Comparison of ENCODE assay signal across 34 cellular contexts in genomic region chr4:155569471-155569870, GRCh38.
DNase-seq lines count a peak whose midpoint lies in the region; ATAC-seq, FAIRE-seq and TF ChIP-seq lines count a peak whose summit lies in the region.
"Had no signal": no experiment of that assay in that cellular context is flagged by ENCODE, and none has a peak within 500 bp of the region (broad histone marks: within the 10 kb centered on the region; RNA-seq: fewer than 3 reads in every experiment).

No MANE protein-coding gene starts in this region.

- peak overlapping the region; percentile 98 for H3K27ac ChIP-seq in Karpas-422 (ENCODE audit: low read length)
- H3K27ac ChIP-seq in VCaP = peak overlapping the region; percentile 75; the same call in 1 of the 2 replicates
- peak overlapping the region; percentile 65 for H3K27ac ChIP-seq in smooth muscle cell (ENCODE audit: low read depth)
- H3K27ac ChIP-seq: 22Rv1; A549; BLaER1; BLaER1 treated with 17β-estradiol and CSF1 and Interleukin-3, amounts not matched to agents 10 nM and 100 nM; C4-2B had no signal

- DNase-seq in Karpas-422 = peak; percentile 99
- no peak for DNase-seq in smooth muscle cell (lab: John Stamatoyannopoulos, UW; ENCODE audit: unreplicated experiment)
- DNase-seq in stimulated activated naive B cell treated with anti-CD40 and anti-IgM and Interleukin-4, amounts not matched to agents 10 μg/mL and 1 μg/mL and 100 μg/mL, for 72 hours = no peak
- no peak for DNase-seq in frontal cortex (ENCODE audit: low spot score in 2 of 2)
- DNase-seq: 8988T; ACHN; AML-193; BE2C; C1 segment of cervical spinal cord; Caco-2; Calu3; CD4-positive, alpha-beta memory T cell; CD4-positive, alpha-beta T cell; CD4-positive, CD25-positive, alpha-beta regulatory T cell; CD8-positive, alpha-beta memory T cell; CD8-positive, alpha-beta T cell; COR-L47; DMS 273 treated with DMSO at 0.1 percent for 48 hours; DMS153; DMS53; DMS79; DMS79 treated with DMSO at 0.1 percent for 48 hours; DND-41 had no signal

- H3K27me3 Mint-ChIP-seq in stimulated activated naive B cell treated with anti-CD40 and anti-IgM and Interleukin-4, amounts not matched to agents 10 μg/mL and 1 μg/mL and 100 μg/mL, for 72 hours = peaks cover 0 to 4% of the 10 kb centered on the region in 2 donors
- H3K27me3 Mint-ChIP-seq: B cell; CD4-positive, alpha-beta T cell; CD4-positive, CD25-positive, alpha-beta regulatory T cell had no signal

- H3K4me3 ChIP-seq in Karpas-422 (ENCODE audit: low read length) (no peak overlapping the region), smooth muscle cell (no peak overlapping the region)
- H3K4me3 ChIP-seq: A549; BLaER1; BLaER1 treated with 17β-estradiol and CSF1 and Interleukin-3, amounts not matched to agents 10 nM and 100 nM had no signal

- no peak for FAIRE-seq in frontal cortex (lab: Jason Lieb, UNC)
- FAIRE-seq: A204.1, A549, D721Med had no signal

- TF ChIP-seq CTCF in VCaP (conservative IDR thresholded peaks at IDR 0.05) = no peak
- no peak for TF ChIP-seq CTCF in smooth muscle cell (IDR thresholded peaks at IDR 0.05; ENCODE audit: borderline replicate concordance, insufficient read depth, poor library complexity, severe bottlenecking)

- H4K20me1 ChIP-seq in Karpas-422 (ENCODE audit: insufficient read depth, low read depth, low read length) (no peaks in the 10 kb centered on the region), smooth muscle cell (ENCODE audit: low read depth) (no peaks in the 10 kb centered on the region)
- H4K20me1 ChIP-seq: BLaER1; BLaER1 treated with 17β-estradiol and CSF1 and Interleukin-3, amounts not matched to agents 10 nM and 100 nM had no signal

- peaks cover 88% of the 10 kb centered on the region for H3K4me1 ChIP-seq in Karpas-422 (ENCODE audit: low read length)
- peaks cover 4% of the 10 kb centered on the region for H3K4me1 ChIP-seq in smooth muscle cell (ENCODE audit: low read depth)
- H3K4me1 ChIP-seq: A549, BLaER1, Caco-2 had no signal

- H3K4me1 Mint-ChIP-seq in stimulated activated naive B cell treated with anti-CD40 and anti-IgM and Interleukin-4, amounts not matched to agents 10 μg/mL and 1 μg/mL and 100 μg/mL, for 72 hours = no peaks in the 10 kb centered on the region
- H3K4me1 Mint-ChIP-seq: B cell; CD14-positive monocyte; CD4-positive, alpha-beta memory T cell; CD4-positive, CD25-positive, alpha-beta regulatory T cell; CD8-positive, alpha-beta memory T cell had no signal

- H3K36me3 ChIP-seq in Karpas-422 (ENCODE audit: insufficient read depth, low read length) (no peaks in the 10 kb centered on the region), smooth muscle cell (ENCODE audit: low read depth) (no peaks in the 10 kb centered on the region)
- H3K36me3 ChIP-seq: BE2C; BLaER1; BLaER1 treated with 17β-estradiol and CSF1 and Interleukin-3, amounts not matched to agents 10 nM and 100 nM had no signal

- no peaks in the 10 kb centered on the region for H3K9me2 ChIP-seq in Karpas-422 (replicated peaks; ENCODE audit: insufficient read depth, low read length)

- no peak overlapping the region for H3K4me3 Mint-ChIP-seq in stimulated activated naive B cell treated with anti-CD40 and anti-IgM and Interleukin-4, amounts not matched to agents 10 μg/mL and 1 μg/mL and 100 μg/mL, for 72 hours
- H3K4me3 Mint-ChIP-seq: B cell; CD14-positive monocyte; CD4-positive, alpha-beta memory T cell; CD4-positive, alpha-beta T cell; CD4-positive, CD25-positive, alpha-beta regulatory T cell; CD8-positive, alpha-beta memory T cell; CD8-positive, alpha-beta T cell had no signal

- H3K9ac ChIP-seq in Karpas-422 (ENCODE audit: low read length) = peak overlapping the region; percentile 81
- H3K9ac ChIP-seq in smooth muscle cell (ENCODE audit: low read depth) = no peak overlapping the region
- H3K9ac ChIP-seq: BLaER1; BLaER1 treated with 17β-estradiol and CSF1 and Interleukin-3, amounts not matched to agents 10 nM and 100 nM had no signal

- no peaks in the 10 kb centered on the region for H3K27me3 ChIP-seq in Karpas-422 (ENCODE audit: low read length)
- no peaks in the 10 kb centered on the region for H3K27me3 ChIP-seq in smooth muscle cell (ENCODE audit: low read depth)
- H3K27me3 ChIP-seq: BE2C; BLaER1; BLaER1 treated with 17β-estradiol and CSF1 and Interleukin-3, amounts not matched to agents 10 nM and 100 nM had no signal

- H3K79me2 ChIP-seq in Karpas-422 (ENCODE audit: low read length) = no peaks in the 10 kb centered on the region
- no peaks in the 10 kb centered on the region for H3K79me2 ChIP-seq in smooth muscle cell (ENCODE audit: low read depth)

- H3K4me2 ChIP-seq in Karpas-422 (ENCODE audit: low read depth, low read length, poor library complexity, severe bottlenecking) = peak overlapping the region; percentile 70
- H3K4me2 ChIP-seq in smooth muscle cell = no peak overlapping the region
- H3K4me2 ChIP-seq: A549; BLaER1; BLaER1 treated with 17β-estradiol and CSF1 and Interleukin-3, amounts not matched to agents 10 nM and 100 nM had no signal

- no peaks in the 10 kb centered on the region for H3K9me3 ChIP-seq in Karpas-422 (ENCODE audit: low read length)
- no peaks in the 10 kb centered on the region for H3K9me3 ChIP-seq in smooth muscle cell (replicated peaks; ENCODE audit: low read depth)
- H3K9me3 ChIP-seq: A549, BE2C, Caco-2 had no signal

- no peak overlapping the region for H3K27ac Mint-ChIP-seq in stimulated activated naive B cell treated with anti-CD40 and anti-IgM and Interleukin-4, amounts not matched to agents 10 μg/mL and 1 μg/mL and 100 μg/mL, for 72 hours
- H3K27ac Mint-ChIP-seq: B cell; CD14-positive monocyte; CD4-positive, alpha-beta memory T cell; CD4-positive, alpha-beta T cell; CD4-positive, CD25-positive, alpha-beta regulatory T cell; CD8-positive, alpha-beta memory T cell; CD8-positive, alpha-beta T cell had no signal

- no peaks in the 10 kb centered on the region for H3K36me3 Mint-ChIP-seq in stimulated activated naive B cell treated with anti-CD40 and anti-IgM and Interleukin-4, amounts not matched to agents 10 μg/mL and 1 μg/mL and 100 μg/mL, for 72 hours
- H3K36me3 Mint-ChIP-seq: CD14-positive monocyte; CD4-positive, alpha-beta memory T cell; CD4-positive, CD25-positive, alpha-beta regulatory T cell; CD8-positive, alpha-beta memory T cell; CD8-positive, alpha-beta T cell had no signal

- no peaks in the 10 kb centered on the region for H3F3A ChIP-seq in smooth muscle cell (ENCODE audit: low read depth)

- no peak for ATAC-seq in stimulated activated naive B cell treated with anti-CD40 and anti-IgM and Interleukin-4, amounts not matched to agents 10 μg/mL and 1 μg/mL and 100 μg/mL, for 72 hours (replicated peaks)
- no peak for ATAC-seq in GM18517 (IDR thresholded peaks at IDR 0.05; ENCODE audit: unreplicated experiment)
- ATAC-seq: A549; CD8-positive, alpha-beta T cell had no signal

- no peak overlapping the region for H2AFZ ChIP-seq in Karpas-422 (ENCODE audit: low read length)
- H2AFZ ChIP-seq in smooth muscle cell (ENCODE audit: low read depth) = no peak overlapping the region

- peaks cover 0 to 2% of the 10 kb centered on the region in 2 donors for H3K9me3 Mint-ChIP-seq in stimulated activated naive B cell treated with anti-CD40 and anti-IgM and Interleukin-4, amounts not matched to agents 10 μg/mL and 1 μg/mL and 100 μg/mL, for 72 hours
- H3K9me3 Mint-ChIP-seq: CD4-positive, alpha-beta memory T cell; CD4-positive, alpha-beta T cell; CD8-positive, alpha-beta T cell had no signal

- WGBS in smooth muscle cell (ENCODE audit: low lambda C conversion rate) = 96% methylated on average over 3 of the region's 3 CpGs
